ENCODE assay signal across 8 cellular contexts in the genomic region with DNA sequence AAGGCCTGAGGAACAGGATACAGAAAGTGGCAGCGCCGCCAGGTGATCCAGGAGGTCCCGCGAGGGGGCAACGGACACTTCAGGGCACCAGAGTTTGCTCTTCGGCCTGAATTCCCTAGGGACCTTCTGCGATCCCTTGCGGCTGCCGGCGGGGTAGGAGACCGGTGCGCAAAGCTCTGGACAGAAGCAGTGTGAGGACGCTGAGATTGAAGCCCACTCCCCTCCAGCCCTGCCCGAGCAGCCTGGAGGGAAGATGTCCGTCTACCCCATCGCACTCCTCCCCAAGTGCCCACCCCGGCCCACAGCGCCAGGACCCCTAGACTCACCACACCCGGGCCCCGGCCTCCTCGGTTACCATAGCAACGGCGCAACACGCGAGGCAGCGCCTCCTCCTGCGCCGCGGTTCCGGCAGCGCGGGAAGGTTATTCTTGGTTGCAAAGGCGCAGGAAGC. TPM values are rescaled to one million over a fixed set of nuclear protein-coding genes. Genes with fewer than 3 reads are reported as not detected.
DNase-seq lines count a peak whose midpoint lies in the region; ATAC-seq and TF ChIP-seq lines count a peak whose summit lies in the region.

A gene with protein sequence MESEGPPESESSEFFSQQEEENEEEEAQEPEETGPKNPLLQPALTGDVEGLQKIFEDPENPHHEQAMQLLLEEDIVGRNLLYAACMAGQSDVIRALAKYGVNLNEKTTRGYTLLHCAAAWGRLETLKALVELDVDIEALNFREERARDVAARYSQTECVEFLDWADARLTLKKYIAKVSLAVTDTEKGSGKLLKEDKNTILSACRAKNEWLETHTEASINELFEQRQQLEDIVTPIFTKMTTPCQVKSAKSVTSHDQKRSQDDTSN (minus strand): TSS at position 361 of the 451 bp plus-strand sequence. CDS start 10,433 bp downstream, outside the sequence.

- peaks cover 10% of the 10 kb centered on the region for H3K4me1 Mint-ChIP-seq in activated naive CD4-positive, alpha-beta T cell treated with anti-CD3 and anti-CD28 coated beads, Interleukin-2, amount 10 ng/mL, durations not matched to agents 7 days and 5 days
- peaks cover 11% of the 10 kb centered on the region for H3K4me1 Mint-ChIP-seq in neural crest cell

- CTCF ChIA-PET in activated naive CD4-positive, alpha-beta T cell treated with anti-CD3 and anti-CD28 coated beads, Interleukin-2, amount 10 ng/mL, durations not matched to agents 7 days and 5 days (lab: Charles Lee) = no interaction called here
- CTCF ChIA-PET in PC-9 (lab: Charles Lee) = no interaction called here

- DNase-seq in activated naive CD4-positive, alpha-beta T cell treated with anti-CD3 and anti-CD28 coated beads, Interleukin-2, amount 10 ng/mL, durations not matched to agents 7 days and 5 days = peak; percentile 30
- no peak for DNase-seq in activated naive CD4-positive, alpha-beta T cell treated with Interleukin-2 at 50 U/mL for 16 hours
- peak; percentile 4 to 7 for DNase-seq in activated CD4-positive, alpha-beta T cell treated with anti-CD3 and anti-CD28 coated beads, Interleukin-2, amount 50 U/mL, for 48 hours
- DNase-seq in fibroblast of pulmonary artery (ENCODE audit: low read depth) = peak; percentile 57
- DNase-seq in neural crest cell (ENCODE audit: low read depth, low spot score) = peak; percentile 54
- DNase-seq in effector CD8-positive, alpha-beta T cell (lab: John Stamatoyannopoulos, UW) = no peak
- no peak for DNase-seq in PC-9

- H3K4me3 Mint-ChIP-seq in activated naive CD4-positive, alpha-beta T cell treated with anti-CD3 and anti-CD28 coated beads, Interleukin-2, amount 10 ng/mL, durations not matched to agents 7 days and 5 days = peak within 1 kb of the TSS; percentile 19
- H3K4me3 Mint-ChIP-seq in neural crest cell = peak within 1 kb of the TSS; percentile 77

- H3K9me3 Mint-ChIP-seq in activated naive CD4-positive, alpha-beta T cell treated with anti-CD3 and anti-CD28 coated beads, Interleukin-2, amount 10 ng/mL, durations not matched to agents 7 days and 5 days = no peaks in the 10 kb centered on the region
- no peaks in the 10 kb centered on the region for H3K9me3 Mint-ChIP-seq in neural crest cell

- TF ChIP-seq CTCF in fibroblast of pulmonary artery (IDR thresholded peaks at IDR 0.05; ENCODE audit: low read length, missing control alignments) = no peak
- no peak for TF ChIP-seq CTCF in neural crest cell (conservative IDR thresholded peaks at IDR 0.05)
- no peak for TF ChIP-seq CTCF in PC-9 (conservative IDR thresholded peaks at IDR 0.05)

- H3K27me3 Mint-ChIP-seq in activated naive CD4-positive, alpha-beta T cell treated with anti-CD3 and anti-CD28 coated beads, Interleukin-2, amount 10 ng/mL, durations not matched to agents 7 days and 5 days = peaks cover 32% of the 10 kb centered on the region
- no peaks in the 10 kb centered on the region for H3K27me3 Mint-ChIP-seq in neural crest cell (ENCODE audit: low read depth)

- no peaks in the 10 kb centered on the region for H3K36me3 ChIP-seq in PC-9 (ENCODE audit: low read depth)

- intact Hi-C loops in PC-9 (cut with micrococcal nuclease; ENCODE audit: unreplicated experiment) = no loop called here

- H3K9me2 ChIP-seq in PC-9 (ENCODE audit: insufficient read depth) = no peaks in the 10 kb centered on the region; the same call in 1 of the 2 replicates

- ATAC-seq in GM19324 (IDR thresholded peaks at IDR 0.05; ENCODE audit: low FRiP score, unreplicated experiment) = no peak

- no peaks in the 10 kb centered on the region for H3F3A ChIP-seq in PC-9 (ENCODE audit: insufficient read depth, low read depth)

- H3K79me2 ChIP-seq in PC-9 (ENCODE audit: low read depth) = no peaks in the 10 kb centered on the region

- no peaks in the 10 kb centered on the region for H4K20me1 ChIP-seq in PC-9 (ENCODE audit: insufficient read depth)

- no peak within 1 kb of the TSS for H3K4me2 ChIP-seq in PC-9

- H3K4me1 ChIP-seq in PC-9 (replicated peaks; ENCODE audit: insufficient read depth) = no peaks in the 10 kb centered on the region

- H3K4me3 ChIP-seq in fibroblast of pulmonary artery (replicated peaks; ENCODE audit: low read depth, low read length) (peak within 1 kb of the TSS; percentile 56), PC-9 (no peak within 1 kb of the TSS)

- no TSS peak for BruUV-seq in PC-9 (replicated peaks; lab: Mats Ljungman, UMichigan)

- no peaks in the 10 kb centered on the region for H3K36me3 Mint-ChIP-seq in activated naive CD4-positive, alpha-beta T cell treated with anti-CD3 and anti-CD28 coated beads, Interleukin-2, amount 10 ng/mL, durations not matched to agents 7 days and 5 days
- H3K36me3 Mint-ChIP-seq in neural crest cell (ENCODE audit: low read depth) = no peaks in the 10 kb centered on the region

- no peak within 1 kb of the TSS for H2AFZ ChIP-seq in PC-9

- no peak within 1 kb of the TSS for H3K27ac Mint-ChIP-seq in activated naive CD4-positive, alpha-beta T cell treated with anti-CD3 and anti-CD28 coated beads, Interleukin-2, amount 10 ng/mL, durations not matched to agents 7 days and 5 days
- H3K27ac Mint-ChIP-seq in neural crest cell (ENCODE audit: unreplicated experiment) = peak within 1 kb of the TSS; percentile 69

- no peaks in the 10 kb centered on the region for H3K27me3 ChIP-seq in PC-9 (ENCODE audit: insufficient read depth, low read depth)

- no peak within 1 kb of the TSS for H3K27ac ChIP-seq in PC-9

- POLR2A ChIA-PET in PC-9 (lab: Charles Lee; ENCODE audit: unreplicated experiment) = no interaction called here

- no peaks in the 10 kb centered on the region for H3K9me3 ChIP-seq in PC-9 (ENCODE audit: insufficient read depth, low read depth)

RNA-seq across cellular contexts. Expression of the gene that starts here (rescaled TPM):
- total RNA-seq in neural crest cell = 2.7 and 3.2 TPM in 2 replicates
- 0.28 TPM in 1 of 2 replicates, not detected in the other for total RNA-seq in PC-9 (2021)

Comparison
In these comparisons a context has a peak if more than half of its experiments do, and no peak if none do; other contexts are left out.
1. DNase-seq: peak in activated naive CD4-positive, alpha-beta T cell treated with anti-CD3 and anti-CD28 coated beads, Interleukin-2, amount 10 ng/mL, durations not matched to agents 7 days and 5 days (single experiment), activated CD4-positive, alpha-beta T cell treated with anti-CD3 and anti-CD28 coated beads, Interleukin-2, amount 50 U/mL, for 48 hours (2 of 2), fibroblast of pulmonary artery (single experiment) and neural crest cell (single experiment); none in activated naive CD4-positive, alpha-beta T cell treated with Interleukin-2 at 50 U/mL for 16 hours (single experiment), effector CD8-positive, alpha-beta T cell (single experiment) and PC-9 (0 of 2).